8 cellular contexts compared by ENCODE assay signal in genomic region chr1:212699839-212700596, GRCh38. TPM values are rescaled to one million over a fixed set of nuclear protein-coding genes. Genes with fewer than 3 reads are reported as not detected.
DNase-seq lines count a peak whose midpoint lies in the region; ATAC-seq and TF ChIP-seq lines count a peak whose summit lies in the region.

TSS of gene BATF3 (minus strand) at chr1:212699840. CDS start at chr1:212699762, 78 bp downstream.

- H3K4me3 Mint-ChIP-seq in CD14-positive monocyte, result peak within 1 kb of the TSS; percentile 92

- peaks cover 37% of the 10 kb centered on the region for H3K4me1 Mint-ChIP-seq in CD14-positive monocyte

- H3K4me1 ChIP-seq in Loucy (ENCODE audit: insufficient read depth, low read length, poor library complexity, severe bottlenecking), result peaks cover 20% of the 10 kb centered on the region
- peaks cover 21% of the 10 kb centered on the region for H3K4me1 ChIP-seq in neuron (ENCODE audit: insufficient read depth, low read length)
- H3K4me1 ChIP-seq in upper lobe of right lung, result peaks cover 26% of the 10 kb centered on the region

- H3K79me2 ChIP-seq in Loucy (ENCODE audit: insufficient read depth, low read length), result peaks cover 17% of the 10 kb centered on the region

- peak within 1 kb of the TSS; percentile 68 for H3K9ac ChIP-seq in Loucy (ENCODE audit: low read depth, low read length, poor library complexity, severe bottlenecking)

- no peak for DNase-seq in CD14-positive monocyte (ENCODE audit: low spot score)
- peak; percentile 47 for DNase-seq in activated T-cell treated with anti-CD3 and anti-CD28 coated beads for 24 hours (ENCODE audit: low read depth)
- DNase-seq in fibroblast of gingiva (ENCODE audit: low read depth), result peak; percentile 17
- peak; percentile 85 for DNase-seq in upper lobe of right lung

- TF ChIP-seq CTCF in CD14-positive monocyte (IDR thresholded peaks at IDR 0.05) (no peak), Loucy (conservative IDR thresholded peaks at IDR 0.05; ENCODE audit: low read length) (no peak), upper lobe of right lung (IDR thresholded peaks at IDR 0.05) (no peak)

- H3K27ac ChIP-seq in upper lobe of right lung, result peak within 1 kb of the TSS; percentile 67

- H3K4me3 ChIP-seq in Loucy (ENCODE audit: low read length, poor library complexity, severe bottlenecking), result peak within 1 kb of the TSS; percentile 83
- peak within 1 kb of the TSS; percentile 43 for H3K4me3 ChIP-seq in neuron (ENCODE audit: low read length)
- peak within 1 kb of the TSS; percentile 65 for H3K4me3 ChIP-seq in upper lobe of right lung

- peaks cover 18% of the 10 kb centered on the region; the same call in 1 of the 2 replicates for H3F3A ChIP-seq in Loucy (ENCODE audit: low read depth)

- ATAC-seq in GM21360 (IDR thresholded peaks at IDR 0.05; ENCODE audit: unreplicated experiment), result peak; percentile 30
- ATAC-seq in upper lobe of right lung, result peak; percentile 56
- ATAC-seq in GM18861 (IDR thresholded peaks at IDR 0.05; ENCODE audit: unreplicated experiment), result no peak

- peak within 1 kb of the TSS; percentile 96 for H3K4me2 ChIP-seq in Loucy (ENCODE audit: low read depth, low read length, poor library complexity, severe bottlenecking)

- H3K27ac Mint-ChIP-seq in CD14-positive monocyte, result peak within 1 kb of the TSS in 6 of 7 donors; percentile 39 to 90 (median 81)

- H3K9me2 ChIP-seq in Loucy (replicated peaks; ENCODE audit: low read depth, low read length), result no peaks in the 10 kb centered on the region

- intact Hi-C loops in CD14-positive monocyte (cut with micrococcal nuclease) (loop anchor here in 1 of 2 donors (5.0 kb wide), 1 partner anchor 33 kb away; no protein-coding TSS in a partner anchor), upper lobe of right lung (cut with DNase I) (no loop called here)

- H3K36me3 Mint-ChIP-seq in CD14-positive monocyte, result peaks cover 10 to 17% of the 10 kb centered on the region in 2 donors

- peaks cover 0 to 5% (median 0%) of the 10 kb centered on the region in 7 donors for H3K9me3 Mint-ChIP-seq in CD14-positive monocyte

- H3K9me3 ChIP-seq in Loucy (ENCODE audit: insufficient read depth, low read depth, low read length) (no peaks in the 10 kb centered on the region), neuron (ENCODE audit: low read length) (no peaks in the 10 kb centered on the region), upper lobe of right lung (no peaks in the 10 kb centered on the region)

- H3K27me3 ChIP-seq in Loucy (ENCODE audit: insufficient read depth, low read length, poor library complexity, severe bottlenecking) (no peaks in the 10 kb centered on the region), neuron (ENCODE audit: insufficient read depth, low read length) (peaks cover 34% of the 10 kb centered on the region), upper lobe of right lung (peaks cover 4% of the 10 kb centered on the region)

- H2AFZ ChIP-seq in Loucy (ENCODE audit: low read length) (peak within 1 kb of the TSS; percentile 99), neuron (ENCODE audit: low read depth, low read length) (peak within 1 kb of the TSS; percentile 87)

- peaks cover 33 to 67% (median 53%) of the 10 kb centered on the region in 3 donors for H3K27me3 Mint-ChIP-seq in CD14-positive monocyte (ENCODE audit: low read depth in 3 of 3)

- H4K20me1 ChIP-seq in Loucy (ENCODE audit: insufficient read depth, low read length, poor library complexity, severe bottlenecking), result no peaks in the 10 kb centered on the region

- H3K36me3 ChIP-seq in Loucy (ENCODE audit: insufficient read depth, low read length) (no peaks in the 10 kb centered on the region), neuron (ENCODE audit: insufficient read depth, low read length) (no peaks in the 10 kb centered on the region), upper lobe of right lung (no peaks in the 10 kb centered on the region)

RNA-seq across cellular contexts. Expression of gene BATF3, which starts in this region (rescaled TPM):
- 10 to 100 TPM; 15.1 to 34.7 TPM for polyA plus RNA-seq in CD14-positive monocyte
- 10.0 TPM for total RNA-seq in upper lobe of right lung
